In the genomic region with DNA sequence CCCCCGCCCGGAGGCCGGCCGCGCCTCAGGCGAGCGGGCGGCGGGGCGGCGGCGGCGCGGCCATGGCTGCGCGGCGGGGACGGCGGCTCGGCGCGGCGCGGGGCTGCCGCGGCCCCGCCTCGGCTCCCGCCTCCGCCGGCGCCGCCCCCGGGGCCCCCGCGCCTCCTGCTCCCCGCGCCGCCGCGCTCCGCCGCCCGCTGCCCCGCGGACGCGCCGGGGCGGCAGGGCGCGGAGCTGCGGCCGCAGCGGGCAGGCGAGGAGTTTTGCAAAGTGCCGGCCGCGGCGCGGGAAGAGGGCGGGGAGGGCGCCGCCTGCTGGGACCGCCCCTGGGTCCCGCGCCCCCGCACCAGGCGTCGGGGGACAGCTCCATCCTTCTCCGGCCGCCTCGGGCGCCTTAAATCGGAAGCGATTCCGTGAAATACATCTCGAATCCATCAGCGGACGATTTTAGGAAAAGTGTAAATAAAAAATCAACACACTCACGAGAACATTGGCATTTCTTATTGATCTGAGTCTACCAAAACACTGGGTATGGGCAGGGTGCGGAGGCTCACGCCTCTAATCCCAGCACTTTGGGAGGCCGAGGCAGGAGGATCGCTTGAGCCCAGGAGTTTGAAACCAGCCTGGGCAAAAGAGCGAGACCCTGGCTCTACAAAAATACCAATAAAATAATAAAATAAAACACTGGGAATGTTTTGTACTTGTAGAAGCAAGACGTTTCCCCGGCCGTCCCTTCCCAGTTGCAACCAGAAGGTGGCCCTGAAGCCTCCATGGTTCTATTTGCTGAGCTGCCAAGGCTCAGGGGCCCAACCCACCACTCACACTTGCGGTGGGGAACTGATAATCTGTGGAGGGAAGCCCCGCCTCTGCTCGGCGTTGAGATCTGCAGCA, we compare ENCODE assay signal across 8 cellular contexts.
DNase-seq lines count a peak whose midpoint lies in the region; ATAC-seq and TF ChIP-seq lines count a peak whose summit lies in the region.

No MANE protein-coding gene starts in this region.

- no peak for DNase-seq in CD4-positive, alpha-beta T cell
- DNase-seq in activated naive CD4-positive, alpha-beta T cell treated with anti-CD3 and anti-CD28 coated beads, Interleukin-2, amount 50 U/mL, for 72 hours (ENCODE audit: low spot score in 2 of 2), result peak in 1 of 2 donors; percentile 37
- no peak for DNase-seq in stomach
- no peak for DNase-seq in NCI-H1436 treated with DMSO at 0.1 percent for 48 hours (lab: John Stamatoyannopoulos, UW)
- DNase-seq in pons (ENCODE audit: low spot score), result no peak

- no peak for TF ChIP-seq CTCF in CD4-positive, alpha-beta T cell (IDR thresholded peaks at IDR 0.05)
- peak in 1 of 7 experiments; percentile 19 for TF ChIP-seq CTCF in stomach (IDR thresholded peaks at IDR 0.05)

- POLR2A ChIA-PET in CD4-positive, alpha-beta T cell (lab: Charles Lee), result no interaction called here

- peaks cover 11% of the 10 kb centered on the region for H3K4me1 Mint-ChIP-seq in CD4-positive, alpha-beta T cell (ENCODE audit: low read depth)

- H3K36me3 Mint-ChIP-seq in CD4-positive, alpha-beta T cell (ENCODE audit: low read depth), result peaks cover 9% of the 10 kb centered on the region
- peaks cover 21 to 34% of the 10 kb centered on the region in 2 donors for H3K36me3 Mint-ChIP-seq in activated naive CD4-positive, alpha-beta T cell treated with anti-CD3 and anti-CD28 coated beads, Interleukin-2, amount 50 U/mL, for 72 hours

- H3K4me1 ChIP-seq in HUES64 (ENCODE audit: insufficient read depth, low read length) (no peaks in the 10 kb centered on the region), iPS-20b (ENCODE audit: insufficient read depth, low read length) (no peaks in the 10 kb centered on the region), stomach (peaks cover 8 to 23% (median 17%) of the 10 kb centered on the region in 4 donors)

- peak; percentile 52 for ATAC-seq in CD4-positive, alpha-beta T cell (ENCODE audit: poor library complexity)
- peak; percentile 73 to 77 for ATAC-seq in activated naive CD4-positive, alpha-beta T cell treated with anti-CD3 and anti-CD28 coated beads, Interleukin-2, amount 50 U/mL, for 72 hours
- ATAC-seq in GM18511 (IDR thresholded peaks at IDR 0.05; ENCODE audit: unreplicated experiment), result no peak

- peaks cover 51% of the 10 kb centered on the region for H3K27me3 ChIP-seq in CD4-positive, alpha-beta T cell (ENCODE audit: control insufficient read depth, insufficient read depth, low read length)
- H3K27me3 ChIP-seq in HUES64 (ENCODE audit: insufficient read depth, low read length), result peaks cover 43% of the 10 kb centered on the region
- H3K27me3 ChIP-seq in iPS-20b (ENCODE audit: insufficient read depth, low read length), result peaks cover 41% of the 10 kb centered on the region
- peaks cover 0 to 85% (median 36%) of the 10 kb centered on the region in 3 donors for H3K27me3 ChIP-seq in stomach

- intact Hi-C loops in CD4-positive, alpha-beta T cell (cut with DNase I, micrococcal nuclease), result no loop called here
- intact Hi-C loops in stomach (cut with DNase I; ENCODE audit: low total_unique reads), result no loop called here

- H3K4me3 ChIP-seq in HUES64 (ENCODE audit: low read length), result peak overlapping the region; percentile 63
- peak overlapping the region; percentile 61 for H3K4me3 ChIP-seq in iPS-20b (ENCODE audit: low read length)
- H3K4me3 ChIP-seq in stomach, result peak overlapping the region; percentile 50 to 59 (median 53)

- no peak overlapping the region for H3K27ac ChIP-seq in CD4-positive, alpha-beta T cell (ENCODE audit: low read depth, low read length)
- H3K27ac ChIP-seq in HUES64 (ENCODE audit: low read depth, low read length) (no peak overlapping the region), iPS-20b (ENCODE audit: low read length) (no peak overlapping the region), stomach (peak overlapping the region in 1 of 5 donors; percentile 41)

- H3K9ac ChIP-seq in HUES64 (ENCODE audit: low read depth, low read length) (no peak overlapping the region), iPS-20b (ENCODE audit: low read depth, low read length) (no peak overlapping the region)

- WGBS in HUES64, result 2% methylated on average over 92 of the region's 93 CpGs
- WGBS in stomach, 5 donors, result 5 to 18% (median 7%) methylated on average over 19 to 93 of the region's 93 CpGs

- H3K4me3 Mint-ChIP-seq in CD4-positive, alpha-beta T cell, result peak overlapping the region; percentile 34

- H3K9me3 Mint-ChIP-seq in CD4-positive, alpha-beta T cell, result no peaks in the 10 kb centered on the region
- H3K9me3 Mint-ChIP-seq in activated naive CD4-positive, alpha-beta T cell treated with anti-CD3 and anti-CD28 coated beads, Interleukin-2, amount 50 U/mL, for 72 hours, result peaks cover 21% of the 10 kb centered on the region in 2 donors

- no peaks in the 10 kb centered on the region for H3K36me3 ChIP-seq in HUES64 (ENCODE audit: insufficient read depth, low read length)
- H3K36me3 ChIP-seq in iPS-20b (ENCODE audit: insufficient read depth, low read depth, low read length), result no peaks in the 10 kb centered on the region
- no peaks in the 10 kb centered on the region for H3K36me3 ChIP-seq in stomach

- peaks cover 54% of the 10 kb centered on the region for H3K27me3 Mint-ChIP-seq in CD4-positive, alpha-beta T cell

- TF ChIP-seq POLR2A in stomach (IDR thresholded peaks at IDR 0.05), result no peak

- CTCF ChIA-PET in CD4-positive, alpha-beta T cell (lab: Charles Lee), result interaction anchor here (0.9 to 1.2 kb wide), 2 partner anchors 28 to 156 kb away, joined by 3 read pairs; no protein-coding TSS in a partner anchor

- no peak for TF ChIP-seq EP300 in stomach (IDR thresholded peaks at IDR 0.05)

- peaks cover 30% of the 10 kb centered on the region for H3K9me3 ChIP-seq in CD4-positive, alpha-beta T cell (ENCODE audit: control insufficient read depth, low read length)
- H3K9me3 ChIP-seq in HUES64 (ENCODE audit: insufficient read depth, low read depth, low read length) (peaks cover 11% of the 10 kb centered on the region; the same call in 1 of the 2 replicates), iPS-20b (ENCODE audit: insufficient read depth, low read depth, low read length) (peaks cover 6% of the 10 kb centered on the region; the same call in 1 of the 2 replicates), stomach (peaks cover 5 to 19% (median 15%) of the 10 kb centered on the region in 4 donors)

- H3K27ac Mint-ChIP-seq in CD4-positive, alpha-beta T cell, result no peak overlapping the region
- H3K27ac Mint-ChIP-seq in activated naive CD4-positive, alpha-beta T cell treated with anti-CD3 and anti-CD28 coated beads, Interleukin-2, amount 50 U/mL, for 72 hours, result no peak overlapping the region
